In the genomic region with DNA sequence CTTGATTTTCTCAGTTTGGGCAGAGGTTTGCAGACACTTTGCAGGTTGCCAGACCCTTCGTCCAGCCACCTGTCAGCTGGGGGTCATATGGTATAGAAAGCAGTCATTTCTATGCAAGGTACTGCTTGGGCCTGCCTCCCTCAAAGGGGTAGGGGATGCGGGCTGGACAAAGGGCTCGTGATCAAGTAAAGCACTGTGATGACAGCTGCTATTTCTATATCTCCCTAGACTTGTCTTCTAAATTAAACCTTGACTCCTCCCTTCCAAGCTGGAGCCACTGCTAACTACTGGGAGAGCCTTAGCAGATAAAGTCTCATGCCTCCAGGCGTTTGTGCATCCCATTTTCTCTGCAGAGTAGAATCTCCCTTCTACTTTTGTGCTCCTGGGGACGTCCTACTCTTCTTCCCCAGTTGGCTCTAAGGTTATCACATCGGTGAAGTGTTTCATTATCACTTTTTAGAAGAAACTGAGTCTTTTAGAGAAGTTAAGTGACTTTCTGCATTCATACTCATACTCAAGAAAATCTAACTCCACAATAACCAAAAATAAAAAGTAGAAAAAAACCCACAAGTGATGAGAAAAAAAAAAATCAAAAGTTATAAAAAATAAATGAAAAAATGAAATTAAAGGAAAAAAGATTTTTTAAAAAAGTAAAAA, we compare ENCODE assay signal across 8 cellular contexts. TPM values are rescaled to one million over a fixed set of nuclear protein-coding genes. Genes with fewer than 3 reads are reported as not detected.
DNase-seq lines count a peak whose midpoint lies in the region; ATAC-seq and TF ChIP-seq lines count a peak whose summit lies in the region.

No MANE protein-coding gene starts in this region.

- no peak for DNase-seq in activated CD4-positive, alpha-beta T cell treated with anti-CD3 and anti-CD28 coated beads for 36 hours
- DNase-seq in activated CD4-positive, alpha-beta T cell treated with anti-CD3 and anti-CD28 coated beads for 1 hour = no peak
- DNase-seq in activated CD4-positive, alpha-beta memory T cell treated with anti-CD3 and anti-CD28 coated beads, Interleukin-2, amount 10 ng/mL, durations not matched to agents 7 days and 5 days = no peak
- DNase-seq in iPS-NIHi7 (ENCODE audit: extremely low spot score) = peak; percentile 22
- no peak for DNase-seq in suprapubic skin (ENCODE audit: low spot score in 2 of 2)
- no peak for DNase-seq in GDM1 (lab: John Stamatoyannopoulos, UW)

- H3K4me3 ChIP-seq in suprapubic skin = peak overlapping the region; percentile 92

- H3K27ac ChIP-seq in suprapubic skin = peak overlapping the region; percentile 12

- 39% methylated on average over 6 of the region's 6 CpGs for WGBS in suprapubic skin

- TF ChIP-seq CTCF in suprapubic skin (IDR thresholded peaks at IDR 0.05) = no peak

- H3K36me3 ChIP-seq in suprapubic skin = peaks cover 23% of the 10 kb centered on the region

- peaks cover 41% of the 10 kb centered on the region for H3K36me3 Mint-ChIP-seq in activated CD4-positive, alpha-beta T cell treated with anti-CD3 and anti-CD28 coated beads for 36 hours (ENCODE audit: low read depth)
- H3K36me3 Mint-ChIP-seq in activated CD4-positive, alpha-beta memory T cell treated with anti-CD3 and anti-CD28 coated beads, Interleukin-2, amount 10 ng/mL, durations not matched to agents 7 days and 5 days (ENCODE audit: low read depth) = peaks cover 39% of the 10 kb centered on the region

- H3K4me3 Mint-ChIP-seq in activated CD4-positive, alpha-beta T cell treated with anti-CD3 and anti-CD28 coated beads for 36 hours = peak overlapping the region; percentile 95
- peak overlapping the region; percentile 99 for H3K4me3 Mint-ChIP-seq in activated CD4-positive, alpha-beta memory T cell treated with anti-CD3 and anti-CD28 coated beads, Interleukin-2, amount 10 ng/mL, durations not matched to agents 7 days and 5 days

- POLR2A ChIA-PET in activated CD4-positive, alpha-beta T cell treated with anti-CD3 and anti-CD28 coated beads for 36 hours (lab: Charles Lee) = interaction anchor here (0.6 to 1.1 kb wide), 5 partner anchors 24 to 106 kb away, joined by 3 to 6 read pairs (median 4); partner anchors contain the start of genes PECR and TMEM169
- POLR2A ChIA-PET in activated CD4-positive, alpha-beta memory T cell treated with anti-CD3 and anti-CD28 coated beads, Interleukin-2, amount 10 ng/mL, durations not matched to agents 7 days and 5 days (lab: Charles Lee) = interaction anchor here (0.9 to 8.5 kb wide), 13 partner anchors 11 to 797 kb away, joined by 3 to 103 read pairs (median 10); partner anchors contain the start of genes ATIC, PECR and TMEM169

- CTCF ChIA-PET in activated CD4-positive, alpha-beta T cell treated with anti-CD3 and anti-CD28 coated beads for 36 hours (lab: Charles Lee) = interaction anchor here (2.4 to 6.1 kb wide), 5 partner anchors 12 to 75 kb away, joined by 8 to 50 read pairs (median 40); partner anchors contain the start of genes PECR and TMEM169
- CTCF ChIA-PET in activated CD4-positive, alpha-beta memory T cell treated with anti-CD3 and anti-CD28 coated beads, Interleukin-2, amount 10 ng/mL, durations not matched to agents 7 days and 5 days (lab: Charles Lee) = interaction anchor here (0.9 to 4.1 kb wide), 10 partner anchors 12 to 295 kb away, joined by 3 to 32 read pairs (median 21); partner anchors contain the start of genes PECR and TMEM169

- H3K27me3 ChIP-seq in suprapubic skin = no peaks in the 10 kb centered on the region

- peaks cover 38% of the 10 kb centered on the region for H3K4me1 Mint-ChIP-seq in activated CD4-positive, alpha-beta T cell treated with anti-CD3 and anti-CD28 coated beads for 36 hours
- peaks cover 48% of the 10 kb centered on the region for H3K4me1 Mint-ChIP-seq in activated CD4-positive, alpha-beta memory T cell treated with anti-CD3 and anti-CD28 coated beads, Interleukin-2, amount 10 ng/mL, durations not matched to agents 7 days and 5 days

- no peak for TF ChIP-seq EP300 in suprapubic skin (IDR thresholded peaks at IDR 0.05)

- intact Hi-C loops in activated CD4-positive, alpha-beta T cell treated with anti-CD3 and anti-CD28 coated beads for 36 hours (cut with DNase I, micrococcal nuclease) = loop anchor here in 1 of 2 experiments (2.0 kb wide), 1 partner anchor 28 kb away; the partner anchor contains the start of genes PECR and TMEM169

- no peaks in the 10 kb centered on the region for H3K27me3 Mint-ChIP-seq in activated CD4-positive, alpha-beta T cell treated with anti-CD3 and anti-CD28 coated beads for 36 hours
- no peaks in the 10 kb centered on the region for H3K27me3 Mint-ChIP-seq in activated CD4-positive, alpha-beta memory T cell treated with anti-CD3 and anti-CD28 coated beads, Interleukin-2, amount 10 ng/mL, durations not matched to agents 7 days and 5 days

- no peaks in the 10 kb centered on the region for H3K9me3 ChIP-seq in suprapubic skin

- peaks cover 36% of the 10 kb centered on the region for H3K4me1 ChIP-seq in suprapubic skin

- no peak for TF ChIP-seq POLR2A in suprapubic skin (IDR thresholded peaks at IDR 0.05)

- H3K9me3 Mint-ChIP-seq in activated CD4-positive, alpha-beta T cell treated with anti-CD3 and anti-CD28 coated beads for 36 hours (ENCODE audit: low read depth) = no peaks in the 10 kb centered on the region
- no peaks in the 10 kb centered on the region for H3K9me3 Mint-ChIP-seq in activated CD4-positive, alpha-beta memory T cell treated with anti-CD3 and anti-CD28 coated beads, Interleukin-2, amount 10 ng/mL, durations not matched to agents 7 days and 5 days

- H3K27ac Mint-ChIP-seq in activated CD4-positive, alpha-beta T cell treated with anti-CD3 and anti-CD28 coated beads for 36 hours = peak overlapping the region; percentile 92
- H3K27ac Mint-ChIP-seq in activated CD4-positive, alpha-beta memory T cell treated with anti-CD3 and anti-CD28 coated beads, Interleukin-2, amount 10 ng/mL, durations not matched to agents 7 days and 5 days = peak overlapping the region; percentile 98

- no peak for ATAC-seq in activated CD4-positive, alpha-beta T cell treated with anti-CD3 and anti-CD28 coated beads for 36 hours
- ATAC-seq in GM21367 (IDR thresholded peaks at IDR 0.05; ENCODE audit: unreplicated experiment) (no peak), HG03196 (IDR thresholded peaks at IDR 0.05; ENCODE audit: unreplicated experiment) (no peak)

RNA-seq across cellular contexts. Expression of gene XRCC5, which starts 0.7 kb away (rescaled TPM):
- 100 to 1,000 TPM; 395 to 536 TPM for total RNA-seq in activated CD4-positive, alpha-beta T cell treated with anti-CD3 and anti-CD28 coated beads for 36 hours
- 100 to 1,000 TPM; 296 to 302 TPM for total RNA-seq in activated CD4-positive, alpha-beta memory T cell treated with anti-CD3 and anti-CD28 coated beads, Interleukin-2, amount 10 ng/mL, durations not matched to agents 7 days and 5 days
- 100 to 1,000 TPM; 122 to 153 (median 136) TPM for total RNA-seq in suprapubic skin

RNA-seq across cellular contexts. Expression of gene TMEM169, which starts 26.7 kb away (rescaled TPM):
- total RNA-seq in activated CD4-positive, alpha-beta T cell treated with anti-CD3 and anti-CD28 coated beads for 36 hours = 1 to 10 TPM; 1.6 to 1.8 TPM
- total RNA-seq in activated CD4-positive, alpha-beta memory T cell treated with anti-CD3 and anti-CD28 coated beads, Interleukin-2, amount 10 ng/mL, durations not matched to agents 7 days and 5 days = 1 to 10 TPM; 2.3 to 3.5 TPM
- under 1 TPM in 3 of 4 donors, not detected in 1; 0.30 to 0.85 (median 0.72) TPM for total RNA-seq in suprapubic skin

RNA-seq across cellular contexts. Expression of gene PECR, which starts 26.8 kb away (rescaled TPM):
- 10 to 100 TPM; 17.0 to 20.8 TPM for total RNA-seq in activated CD4-positive, alpha-beta T cell treated with anti-CD3 and anti-CD28 coated beads for 36 hours
- total RNA-seq in activated CD4-positive, alpha-beta memory T cell treated with anti-CD3 and anti-CD28 coated beads, Interleukin-2, amount 10 ng/mL, durations not matched to agents 7 days and 5 days = 10 to 100 TPM; 32.5 to 34.7 TPM
- 10 to 100 TPM; 11.1 to 15.6 (median 11.9) TPM for total RNA-seq in suprapubic skin
